8 cellular contexts compared by ENCODE assay signal in genomic region chr1:93177991-93178390, GRCh38. TPM values are rescaled to one million over a fixed set of nuclear protein-coding genes. Genes with fewer than 3 reads are reported as not detected.
DNase-seq lines count a peak whose midpoint lies in the region; ATAC-seq and TF ChIP-seq lines count a peak whose summit lies in the region.

No MANE protein-coding gene starts in this region.

- peak; percentile 63 for DNase-seq in ELR (ENCODE audit: low read depth)
- peak; percentile 39 for DNase-seq in OCI-M1 (lab: John Stamatoyannopoulos, UW)
- DNase-seq in erythroblast (lab: John Stamatoyannopoulos, UW) = peak; percentile 7 to 26
- peak; percentile 52 for DNase-seq in renal cortical epithelial cell (ENCODE audit: low read depth)
- DNase-seq in NCI-H2171 treated with DMSO at 0.1 percent for 48 hours (lab: John Stamatoyannopoulos, UW) = no peak
- DNase-seq in effector CD8-positive, alpha-beta T cell (lab: John Stamatoyannopoulos, UW) = no peak
- DNase-seq in middle frontal gyrus (ENCODE audit: extremely low spot score, low spot score) = no peak

- TF ChIP-seq POLR2A in erythroblast (IDR thresholded peaks at IDR 0.05; ENCODE audit: low read length) = no peak

- ATAC-seq in GM21390 (IDR thresholded peaks at IDR 0.05; ENCODE audit: unreplicated experiment) = no peak

RNA-seq across cellular contexts. Expression of gene TMED5, which starts 2.2 kb away (rescaled TPM):
- total RNA-seq in renal cortical epithelial cell = 103 and 134 TPM in 2 replicates

RNA-seq across cellular contexts. Expression of gene CCDC18, which starts 2.5 kb away (rescaled TPM):
- total RNA-seq in renal cortical epithelial cell = 9.7 and 10.2 TPM in 2 replicates

Comparison
In these comparisons a context has a peak if more than half of its experiments do, and no peak if none do; other contexts are left out.
1. DNase-seq: peak in ELR (single experiment), OCI-M1 (single experiment), erythroblast (2 of 2) and renal cortical epithelial cell (single experiment); none in NCI-H2171 treated with DMSO at 0.1 percent for 48 hours (single experiment), effector CD8-positive, alpha-beta T cell (single experiment) and middle frontal gyrus (single experiment).